ENCODE assay signal across 1 cellular context in genomic region chr9:109745335-109746283, GRCh38.
TF ChIP-seq lines count a peak whose summit lies in the region.

No MANE protein-coding gene starts in this region.

TF ChIP-seq in HEK293, 187 proteins besides CTCF, POLR2A, EP300 and RAD21 (continued from another document):
- no peak for TF ChIP-seq ZBTB10 (tag by site-specific recombination; IDR thresholded peaks at IDR 0.05)
- peak; percentile 58 for TF ChIP-seq IKZF3 (tag by site-specific recombination; IDR thresholded peaks at IDR 0.05)
- TF ChIP-seq HOXC10 (CRISPR knock-in tag; IDR thresholded peaks at IDR 0.05): no peak
- 0 out of 2 replicates have a peak, but pooled peaks have one; percentile 18 for TF ChIP-seq GLIS2 (tag by site-specific recombination; IDR thresholded peaks at IDR 0.05)
- peak; percentile 32; the same call in 1 of the 2 replicates for TF ChIP-seq ZXDB (tag by site-specific recombination; IDR thresholded peaks at IDR 0.05)
- no peak for TF ChIP-seq ZBTB21 (tag by site-specific recombination; IDR thresholded peaks at IDR 0.05)
- no peak for TF ChIP-seq ZNF776 (tag by site-specific recombination; IDR thresholded peaks at IDR 0.05; ENCODE audit: borderline replicate concordance)
- no peak for TF ChIP-seq ZNF350 (tag by site-specific recombination; IDR thresholded peaks at IDR 0.05)
- no peak for TF ChIP-seq ZNF621 (tag by site-specific recombination; IDR thresholded peaks at IDR 0.05)
- no peak for TF ChIP-seq GFI1B (tag by site-specific recombination; IDR thresholded peaks at IDR 0.05)
- peak; percentile 86 for TF ChIP-seq PRDM6 (tag by site-specific recombination; IDR thresholded peaks at IDR 0.05)
- TF ChIP-seq ZNF768 (tag by site-specific recombination; IDR thresholded peaks at IDR 0.05): no peak
- 0 out of 2 replicates have a peak, but pooled peaks have one; percentile 9 for TF ChIP-seq PRDM10 (tag by site-specific recombination; IDR thresholded peaks at IDR 0.05)
- no peak for TF ChIP-seq KLF8 (tag by site-specific recombination; IDR thresholded peaks at IDR 0.05)
- peak; percentile 74 for TF ChIP-seq GLIS1 (tag by site-specific recombination; IDR thresholded peaks at IDR 0.05)
- peak; percentile 33; the same call in 1 of the 2 replicates for TF ChIP-seq ZEB2 (tag by site-specific recombination; IDR thresholded peaks at IDR 0.05)
- no peak for TF ChIP-seq ZNF560 (tag by site-specific recombination; IDR thresholded peaks at IDR 0.05; ENCODE audit: borderline replicate concordance)
- no peak for TF ChIP-seq ZBTB26 (tag by site-specific recombination; optimal IDR thresholded peaks at IDR 0.05)
- TF ChIP-seq SP7 (tag by site-specific recombination; IDR thresholded peaks at IDR 0.05): 0 out of 2 replicates have a peak, but pooled peaks have one; percentile 11
- TF ChIP-seq ATF2 (tag by site-specific recombination; IDR thresholded peaks at IDR 0.05; ENCODE audit: low read depth): no peak
- no peak for TF ChIP-seq ZNF660 (tag by site-specific recombination; IDR thresholded peaks at IDR 0.05)
